1 cellular context compared by ENCODE assay signal in genomic region chr7:369981-370621, GRCh38.
TF ChIP-seq lines count a peak whose summit lies in the region.

No MANE protein-coding gene starts in this region.

TF ChIP-seq in IMR-90, 13 proteins besides CTCF, POLR2A, EP300 and RAD21:
- TF ChIP-seq RFX5 (IDR thresholded peaks at IDR 0.05; ENCODE audit: low read depth, low read length) (no peak), NFE2L2 (IDR thresholded peaks at IDR 0.05; ENCODE audit: low read depth, low read length) (no peak), MXI1 (IDR thresholded peaks at IDR 0.05; ENCODE audit: borderline replicate concordance, low read depth, low read length) (no peak), FOS (IDR thresholded peaks at IDR 0.05; ENCODE audit: low read depth, low read length) (no peak), CEBPB (IDR thresholded peaks at IDR 0.05; ENCODE audit: low read depth, low read length) (no peak), MAZ (IDR thresholded peaks at IDR 0.05; ENCODE audit: borderline replicate concordance, low read depth, low read length) (no peak), MAFK (IDR thresholded peaks at IDR 0.05; ENCODE audit: low read depth, low read length) (no peak), CHD1 (IDR thresholded peaks at IDR 0.05; ENCODE audit: low read depth, low read length) (no peak), BHLHE40 (IDR thresholded peaks at IDR 0.05; ENCODE audit: low read depth, low read length) (no peak), ELK1 (IDR thresholded peaks at IDR 0.05; ENCODE audit: borderline replicate concordance, low read depth, low read length) (no peak), SMC3 (IDR thresholded peaks at IDR 0.05; ENCODE audit: low read depth, low read length) (no peak), USF2 (IDR thresholded peaks at IDR 0.05; ENCODE audit: low read depth, low read length) (no peak), RCOR1 (IDR thresholded peaks at IDR 0.05; ENCODE audit: insufficient replicate concordance, low read length) (no peak)
